8 cellular contexts compared by ENCODE assay signal in the genomic region with DNA sequence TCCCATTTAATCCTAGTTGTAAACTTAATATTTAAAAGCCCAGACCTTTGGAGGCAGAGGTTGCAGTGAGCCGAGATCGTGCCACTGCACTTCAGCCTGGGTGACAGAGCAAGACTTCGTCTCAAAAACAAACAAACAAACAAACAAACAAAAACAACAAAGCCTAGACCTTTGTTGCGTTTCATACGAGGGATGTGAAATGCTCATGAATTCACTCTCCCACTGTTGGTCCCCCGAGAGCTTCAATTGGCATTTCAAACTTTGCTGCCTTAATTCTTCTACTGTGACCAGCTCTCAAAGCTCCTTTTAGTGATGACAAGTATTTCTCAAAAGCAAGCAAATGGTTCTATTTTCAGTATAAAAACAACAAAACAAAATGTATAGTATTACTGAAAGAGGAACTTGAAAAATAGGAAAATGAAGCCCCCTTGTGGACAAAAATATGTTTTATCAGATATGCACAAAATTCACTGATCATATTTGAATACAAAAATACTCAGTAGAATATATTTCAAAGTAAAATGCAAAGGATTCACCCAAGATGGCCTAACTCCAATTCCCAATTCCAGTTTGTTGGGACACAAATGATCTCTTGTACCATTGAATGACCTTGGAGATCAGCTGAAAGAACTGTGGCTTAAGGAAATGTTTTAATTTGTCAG.
DNase-seq lines count a peak whose midpoint lies in the region; ATAC-seq and TF ChIP-seq lines count a peak whose summit lies in the region.

No MANE protein-coding gene starts in this region.

- H3K27ac ChIP-seq in CD4-positive, alpha-beta memory T cell (ENCODE audit: low read depth, low read length) = no peak overlapping the region
- peak overlapping the region; percentile 4 for H3K27ac ChIP-seq in osteoblast (ENCODE audit: low read depth, low read length)

- peak in 4 of 5 donors; percentile 54 to 63 (median 56) for DNase-seq in CD4-positive, alpha-beta memory T cell
- peak; percentile 34 for DNase-seq in HT1080 (ENCODE audit: low read depth)
- DNase-seq in T-cell = no peak
- DNase-seq in fibroblast of pulmonary artery (ENCODE audit: low read depth) = peak; percentile 83
- DNase-seq in osteoblast (ENCODE audit: insufficient read length, low spot score, missing footprints) = peak; percentile 71
- DNase-seq in activated effector memory CD4-positive, alpha-beta T cell treated with anti-CD3 and anti-CD28 coated beads, Interleukin-2, amount 50 U/mL, for 16 hours = no peak

- H3K4me3 Mint-ChIP-seq in CD4-positive, alpha-beta memory T cell = peak overlapping the region in 5 of 8 donors; percentile 9 to 68 (median 49)
- H3K4me3 Mint-ChIP-seq in T-cell = peak overlapping the region; percentile 26 to 47 (median 40)

- H3K36me3 ChIP-seq in CD4-positive, alpha-beta memory T cell (ENCODE audit: insufficient read depth, low read length) = no peaks in the 10 kb centered on the region
- no peaks in the 10 kb centered on the region for H3K36me3 ChIP-seq in osteoblast (ENCODE audit: insufficient read depth, low read length)

- intact Hi-C loops in CD4-positive, alpha-beta memory T cell (cut with micrococcal nuclease) = loop anchor here (1.0 to 10.0 kb wide), 6 partner anchors 22 to 534 kb away; a partner anchor contains a TSS

- H3K27ac Mint-ChIP-seq in CD4-positive, alpha-beta memory T cell = peak overlapping the region in 2 of 7 donors; percentile 12 to 26
- peak overlapping the region; percentile 9 to 66 for H3K27ac Mint-ChIP-seq in T-cell

- H3K9me3 Mint-ChIP-seq in CD4-positive, alpha-beta memory T cell = no peaks in the 10 kb centered on the region
- no peaks in the 10 kb centered on the region for H3K9me3 Mint-ChIP-seq in T-cell

- POLR2A ChIA-PET in CD4-positive, alpha-beta memory T cell (lab: Charles Lee; ENCODE audit: partially characterized antibody) = interaction anchor here (0.8 to 4.1 kb wide), 11 partner anchors 19 to 328 kb away, joined by 3 to 74 read pairs (median 4); a partner anchor contains a TSS
- POLR2A ChIA-PET in T-cell (lab: Charles Lee) = interaction anchor here (0.5 to 0.6 kb wide), 6 partner anchors 25 to 623 kb away, joined by 3 to 7 read pairs (median 4); no protein-coding TSS in a partner anchor

- no peaks in the 10 kb centered on the region for H3K27me3 ChIP-seq in CD4-positive, alpha-beta memory T cell (ENCODE audit: insufficient read depth, low read length)
- H3K27me3 ChIP-seq in osteoblast (ENCODE audit: insufficient read depth, low read length) = no peaks in the 10 kb centered on the region

- H3K27me3 Mint-ChIP-seq in CD4-positive, alpha-beta memory T cell = peaks cover 0 to 9% of the 10 kb centered on the region in 2 donors
- H3K27me3 Mint-ChIP-seq in T-cell = peaks cover 9 to 11% of the 10 kb centered on the region in 2 donors

- H3K79me2 ChIP-seq in osteoblast (ENCODE audit: insufficient read depth, low read length) = no peaks in the 10 kb centered on the region

- no peaks in the 10 kb centered on the region for H3K36me3 Mint-ChIP-seq in CD4-positive, alpha-beta memory T cell
- H3K36me3 Mint-ChIP-seq in T-cell = no peaks in the 10 kb centered on the region

- CTCF ChIA-PET in CD4-positive, alpha-beta memory T cell (lab: Charles Lee; ENCODE audit: partially characterized antibody) = interaction anchor here (0.7 to 4.6 kb wide), 47 partner anchors 11 to 356 kb away, joined by 3 to 181 read pairs (median 5); a partner anchor contains a TSS
- CTCF ChIA-PET in T-cell (lab: Charles Lee) = interaction anchor here (0.5 to 3.7 kb wide), 38 partner anchors 9 to 969 kb away, joined by 3 to 91 read pairs (median 3); a partner anchor contains a TSS

- no peaks in the 10 kb centered on the region for H3K9me3 ChIP-seq in CD4-positive, alpha-beta memory T cell (ENCODE audit: control insufficient read depth in 1 of 2, low read length in 2 of 2)
- no peaks in the 10 kb centered on the region for H3K9me3 ChIP-seq in osteoblast (ENCODE audit: low read depth, low read length)

- H3K4me2 ChIP-seq in osteoblast (ENCODE audit: insufficient read depth, low read length) = peak overlapping the region; percentile 67

- H3K4me1 Mint-ChIP-seq in CD4-positive, alpha-beta memory T cell = peaks cover 0 to 4% (median 2%) of the 10 kb centered on the region in 4 donors
- H3K4me1 Mint-ChIP-seq in T-cell = peaks cover 4 to 6% (median 6%) of the 10 kb centered on the region in 3 donors

- ATAC-seq in T-cell (replicated peaks in 1 of 4) (peak; percentile 44 to 60 (median 51)), GM21576 (IDR thresholded peaks at IDR 0.05; ENCODE audit: unreplicated experiment) (no peak), GM18870 (IDR thresholded peaks at IDR 0.05; ENCODE audit: unreplicated experiment) (no peak)

- H2AFZ ChIP-seq in osteoblast (ENCODE audit: low read length) = peak overlapping the region; percentile 17

- no peaks in the 10 kb centered on the region for H3K4me1 ChIP-seq in CD4-positive, alpha-beta memory T cell (ENCODE audit: insufficient read depth, low read length)
- H3K4me1 ChIP-seq in osteoblast (ENCODE audit: insufficient read depth, low read length) = peaks cover 11% of the 10 kb centered on the region

- H4K20me1 ChIP-seq in osteoblast (ENCODE audit: insufficient read depth, low read length) = no peaks in the 10 kb centered on the region

- H3K4me3 ChIP-seq in CD4-positive, alpha-beta memory T cell (ENCODE audit: low read length in 2 of 2) = no peak overlapping the region
- no peak overlapping the region for H3K4me3 ChIP-seq in fibroblast of pulmonary artery (replicated peaks; ENCODE audit: low read depth, low read length)
- peak overlapping the region; percentile 32 for H3K4me3 ChIP-seq in osteoblast (ENCODE audit: insufficient read depth, low read length)

- TF ChIP-seq CTCF in fibroblast of pulmonary artery (IDR thresholded peaks at IDR 0.05; ENCODE audit: low read length, missing control alignments) (peak; percentile 45), osteoblast (IDR thresholded peaks at IDR 0.05; ENCODE audit: extremely low read depth, low read depth, low read length) (peak; percentile 60)

Comparison
In these comparisons a context has a peak if more than half of its experiments do, and no peak if none do; other contexts are left out.
1. DNase-seq: peak in CD4-positive, alpha-beta memory T cell (4 of 5), HT1080 (single experiment), fibroblast of pulmonary artery (single experiment) and osteoblast (single experiment); none in T-cell (0 of 34) and activated effector memory CD4-positive, alpha-beta T cell treated with anti-CD3 and anti-CD28 coated beads, Interleukin-2, amount 50 U/mL, for 16 hours (single experiment).
2. ATAC-seq: peak in T-cell (4 of 4); none in GM21576 (single experiment) and GM18870 (single experiment).